ENCODE assay signal across 13 cellular contexts in genomic region chr10:126252884-126253612, GRCh38.
DNase-seq lines count a peak whose midpoint lies in the region; ATAC-seq and TF ChIP-seq lines count a peak whose summit lies in the region.
"Had no signal": no experiment of that assay in that cellular context is flagged by ENCODE, and none has a peak within 500 bp of the region (broad histone marks: within the 10 kb centered on the region; RNA-seq: fewer than 3 reads in every experiment).

No MANE protein-coding gene starts in this region.

- H3K27me3 Mint-ChIP-seq in GM23338 (ENCODE audit: insufficient read depth, low read depth, poor library complexity), result peaks cover 2% of the 10 kb centered on the region
- H3K27me3 Mint-ChIP-seq: activated T-cell treated with anti-CD3 and anti-CD28 coated beads, Interleukin-2, amount 50 U/mL, for 24 hours had no signal

- peaks cover 41% of the 10 kb centered on the region for H3K4me1 ChIP-seq in HEK293 (ENCODE audit: control insufficient read depth, insufficient read depth, low read length)
- peaks cover 0 to 10% of the 10 kb centered on the region in 2 donors for H3K4me1 ChIP-seq in adrenal gland (replicated peaks in 1 of 2)
- peaks cover 0 to 8% (median 0%) of the 10 kb centered on the region in 12 donors for H3K4me1 ChIP-seq in heart left ventricle
- H3K4me1 ChIP-seq in GM23338 (ENCODE audit: insufficient read depth), result no peaks in the 10 kb centered on the region
- H3K4me1 ChIP-seq in ascending aorta, result peaks cover 0 to 1% of the 10 kb centered on the region in 2 donors
- H3K4me1 ChIP-seq: upper lobe of right lung had no signal

- no peak overlapping the region for H3K4me3 Mint-ChIP-seq in GM23338
- H3K4me3 Mint-ChIP-seq: activated T-cell treated with anti-CD3 and anti-CD28 coated beads, Interleukin-2, amount 50 U/mL, for 24 hours; T-helper 1 cell treated with Interleukin-12 subunit alpha and Interleukin-12 subunit beta and Interleukin-4 antibody, amounts not matched to agents 30 μg/mL and 1 μg/mL, for 36 hours had no signal

- H3K27ac ChIP-seq in HEK293 (ENCODE audit: extremely low read depth, low read depth, low read length) (peak overlapping the region; percentile 74), adrenal gland (no peak overlapping the region), heart left ventricle (peak overlapping the region in 3 of 12 donors; percentile 27 to 49 (median 33)), GM23338 (ENCODE audit: low read depth) (no peak overlapping the region), ascending aorta (no peak overlapping the region)
- H3K27ac ChIP-seq: upper lobe of right lung had no signal

- H3F3A ChIP-seq in GM23338 (replicated peaks; ENCODE audit: low read depth), result no peaks in the 10 kb centered on the region

- no peaks in the 10 kb centered on the region; the same call in 2 of the 3 replicates for H3K36me3 Mint-ChIP-seq in GM23338 (ENCODE audit: low read depth)

- POLR2A ChIA-PET in HEK293 (lab: Yijun Ruan, JAX), result interaction anchor here (0.5 to 1.3 kb wide), 3 partner anchors 17 to 1334 kb away, joined by 3 to 4 read pairs (median 4); no protein-coding TSS in a partner anchor

- no peak overlapping the region for H2AFZ ChIP-seq in GM23338

- H3K79me2 ChIP-seq in GM23338 (replicated peaks; ENCODE audit: insufficient read depth), result no peaks in the 10 kb centered on the region

- peaks cover 7% of the 10 kb centered on the region for H3K9me3 Mint-ChIP-seq in GM23338

- H3K27ac Mint-ChIP-seq in GM23338, result no peak overlapping the region
- H3K27ac Mint-ChIP-seq: activated T-cell treated with anti-CD3 and anti-CD28 coated beads, Interleukin-2, amount 50 U/mL, for 24 hours; T-helper 1 cell treated with Interleukin-12 subunit alpha and Interleukin-12 subunit beta and Interleukin-4 antibody, amounts not matched to agents 30 μg/mL and 1 μg/mL, for 36 hours had no signal

- H3K27me3 ChIP-seq in adrenal gland (peaks cover 3% of the 10 kb centered on the region), heart left ventricle (peaks cover 0 to 6% (median 0%) of the 10 kb centered on the region in 9 donors), GM23338 (ENCODE audit: insufficient read depth) (no peaks in the 10 kb centered on the region), ascending aorta (no peaks in the 10 kb centered on the region)
- H3K27me3 ChIP-seq: upper lobe of right lung had no signal

- no peaks in the 10 kb centered on the region for H3K36me3 ChIP-seq in HEK293 (ENCODE audit: control insufficient read depth in 2 of 2, insufficient read depth in 1 of 2, low read length in 2 of 2)
- no peaks in the 10 kb centered on the region for H3K36me3 ChIP-seq in adrenal gland (replicated peaks in 1 of 2)
- H3K36me3 ChIP-seq in heart left ventricle, result no peaks in the 10 kb centered on the region
- H3K36me3 ChIP-seq in GM23338 (ENCODE audit: insufficient read depth), result no peaks in the 10 kb centered on the region
- no peaks in the 10 kb centered on the region for H3K36me3 ChIP-seq in ascending aorta
- H3K36me3 ChIP-seq: upper lobe of right lung had no signal

- TF ChIP-seq POLR2A in adrenal gland (IDR thresholded peaks at IDR 0.05), result no peak
- TF ChIP-seq POLR2A in heart left ventricle (IDR thresholded peaks at IDR 0.05), result no peak

- ATAC-seq in heart left ventricle, result peak; percentile 65 to 93 (median 86)
- no peak for ATAC-seq in HG02938 (IDR thresholded peaks at IDR 0.05; ENCODE audit: unreplicated experiment)
- no peak for ATAC-seq in GM23338

- H3K4me3 ChIP-seq in HEK293 (ENCODE audit: low read depth, low read length) (no peak overlapping the region), adrenal gland (no peak overlapping the region), heart left ventricle (no peak overlapping the region), GM23338 (no peak overlapping the region), ascending aorta (no peak overlapping the region)
- H3K4me3 ChIP-seq: upper lobe of right lung had no signal

- peaks cover 13% of the 10 kb centered on the region for H3K9me2 ChIP-seq in GM23338 (ENCODE audit: insufficient read depth)

- no peaks in the 10 kb centered on the region; the same call in 2 of the 3 replicates for H3K4me1 Mint-ChIP-seq in GM23338

- intact Hi-C loops in adrenal gland (cut with DNase I), result no loop called here
- intact Hi-C loops in heart left ventricle (cut with DNase I), result no loop called here
- intact Hi-C loops in ascending aorta (cut with DNase I), result no loop called here

- WGBS in adrenal gland, 4 donors, result 25 to 40% (median 37%) methylated on average over 9 of the region's 9 CpGs
- 66 to 76% (median 69%) methylated on average over 9 of the region's 9 CpGs for WGBS in heart left ventricle, 4 donors

- H3K9me3 ChIP-seq in HEK293 (ENCODE audit: control insufficient read depth, insufficient read depth, low read depth, low read length) (no peaks in the 10 kb centered on the region), adrenal gland (replicated peaks in 1 of 3) (no peaks in the 10 kb centered on the region), heart left ventricle (no peaks in the 10 kb centered on the region), ascending aorta (no peaks in the 10 kb centered on the region)
- H3K9me3 ChIP-seq: upper lobe of right lung had no signal

- no peaks in the 10 kb centered on the region for H4K20me1 ChIP-seq in GM23338 (replicated peaks; ENCODE audit: insufficient read depth)

- H3K4me2 ChIP-seq in GM23338, result no peak overlapping the region

- TF ChIP-seq CTCF in HEK293 (tag by site-specific recombination; IDR thresholded peaks at IDR 0.05), result no peak
- TF ChIP-seq CTCF in adrenal gland (IDR thresholded peaks at IDR 0.05), result no peak
- TF ChIP-seq CTCF in heart left ventricle (IDR thresholded peaks at IDR 0.05), result no peak
- no peak for TF ChIP-seq CTCF in GM23338 (conservative IDR thresholded peaks at IDR 0.05; ENCODE audit: low read depth in 2 of 2)
- TF ChIP-seq CTCF in ascending aorta (IDR thresholded peaks at IDR 0.05), result no peak

- peak; percentile 40 to 77 (median 61) for DNase-seq in adrenal gland
- DNase-seq in heart left ventricle, result peak in 3 of 5 donors; percentile 38 to 58 (median 40)
- peak; percentile 99 for DNase-seq in stromal cell of bone marrow (ENCODE audit: low read depth)
- DNase-seq in GM23338 (ENCODE audit: low spot score), result no peak
- no peak for DNase-seq in ascending aorta (ENCODE audit: low spot score in 2 of 2)
- no peak for DNase-seq in Ammon's horn (ENCODE audit: low spot score)
- DNase-seq: activated T-cell treated with anti-CD3 and anti-CD28 coated beads, Interleukin-2, amount 50 U/mL, for 24 hours; NCI-H2107; stimulated activated CD4-positive, alpha-beta T cell treated with anti-CD3 and anti-CD28 coated beads, Interleukin-2, amount 100 ng/mL, for 48 hours; upper lobe of right lung had no signal

- CTCF ChIA-PET in HEK293 (lab: Yijun Ruan, JAX), result interaction anchor here (0.5 to 0.7 kb wide), 2 partner anchors 251 to 362 kb away, joined by 3 to 5 read pairs; no protein-coding TSS in a partner anchor

TF ChIP-seq in HEK293, 187 proteins besides CTCF, POLR2A, EP300 and RAD21 (continues in another document):
- TF ChIP-seq KLF8 (tag by site-specific recombination; IDR thresholded peaks at IDR 0.05), result no peak
- peak; percentile 74; the same call in 1 of the 2 replicates for TF ChIP-seq HOXD13 (CRISPR knock-in tag; IDR thresholded peaks at IDR 0.05; ENCODE audit: borderline replicate concordance)
- peak; percentile 79 for TF ChIP-seq OSR2 (tag by site-specific recombination; IDR thresholded peaks at IDR 0.05)
- TF ChIP-seq, protein P1, sequence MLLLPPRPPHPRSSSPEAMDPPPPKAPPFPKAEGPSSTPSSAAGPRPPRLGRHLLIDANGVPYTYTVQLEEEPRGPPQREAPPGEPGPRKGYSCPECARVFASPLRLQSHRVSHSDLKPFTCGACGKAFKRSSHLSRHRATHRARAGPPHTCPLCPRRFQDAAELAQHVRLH (tag by site-specific recombination; IDR thresholded peaks at IDR 0.05), result peak; percentile 24; the same call in 1 of the 2 replicates
- no peak for TF ChIP-seq ZSCAN30 (tag by site-specific recombination; IDR thresholded peaks at IDR 0.05)
- peak; percentile 81 for TF ChIP-seq TRIM28 (IDR thresholded peaks at IDR 0.05; ENCODE audit: borderline replicate concordance, low read length)
- TF ChIP-seq ZNF350 (tag by site-specific recombination; IDR thresholded peaks at IDR 0.05), result no peak
- TF ChIP-seq ZNF654 (tag by site-specific recombination; IDR thresholded peaks at IDR 0.05; ENCODE audit: low read depth), result peak; percentile 25
- TF ChIP-seq GLIS1 (tag by site-specific recombination; IDR thresholded peaks at IDR 0.05), result no peak

TF ChIP-seq in GM23338, 12 proteins besides CTCF, POLR2A, EP300 and RAD21 (continues in another document):
- TF ChIP-seq NANOG (IDR thresholded peaks at IDR 0.05; ENCODE audit: borderline replicate concordance) (no peak), STAT1 (IDR thresholded peaks at IDR 0.05; ENCODE audit: unreplicated experiment) (no peak), EZH2phosphoT487 (IDR thresholded peaks at IDR 0.05; ENCODE audit: unreplicated experiment) (no peak)

Comparison
In these comparisons a context has a peak if more than half of its experiments do, and no peak if none do; other contexts are left out.
1. DNase-seq: peak in adrenal gland (7 of 7), heart left ventricle (3 of 5) and stromal cell of bone marrow (single experiment); none in GM23338 (single experiment), ascending aorta (0 of 2) and Ammon's horn (single experiment).
2. ATAC-seq: peak in heart left ventricle (4 of 4); none in HG02938 (single experiment) and GM23338 (single experiment).